12 cellular contexts compared by ENCODE assay signal in genomic region chr4:1310796-1311715, GRCh38. TPM values are rescaled to one million over a fixed set of nuclear protein-coding genes. Genes with fewer than 3 reads are reported as not detected.
A peak's percentile ranks its signal among the peaks of the same experiment; 100 is the strongest.
DNase-seq lines count a peak whose midpoint lies in the region; TF ChIP-seq lines count a peak whose summit lies in the region.
"Had no signal": no experiment of that assay in that cellular context is flagged by ENCODE, and none has a peak within 500 bp of the region (broad histone marks: within the 10 kb centered on the region; RNA-seq: fewer than 3 reads in every experiment).

No MANE protein-coding gene starts in this region.

- DNase-seq in activated CD4-positive, alpha-beta T cell treated with anti-CD3 and anti-CD28 coated beads, Interleukin-2, amount 10 ng/mL, durations not matched to agents 7 days and 5 days = peak; percentile 25
- DNase-seq in activated CD4-positive, alpha-beta T cell treated with anti-CD3 and anti-CD28 coated beads, Interleukin-2, amount 50 U/mL, for 48 hours = no peak
- DNase-seq in activated CD4-positive, alpha-beta memory T cell treated with anti-CD3 and anti-CD28 coated beads, Interleukin-2, amount 10 ng/mL, durations not matched to agents 7 days and 5 days = peak; percentile 38
- DNase-seq in endothelial cell (ENCODE audit: low spot score) (no peak), Karpas-422 (no peak), thyroid gland (no peak)
- DNase-seq in NK-92 treated with Interleukin-12 subunit alpha and Interleukin-12 subunit beta, amount 100 ng/mL, for 24 hours (lab: John Stamatoyannopoulos, UW) = no peak
- DNase-seq: cerebellar nuclear complex, MM.1S had no signal

- H3K36me3 ChIP-seq in skeletal muscle satellite cell (ENCODE audit: insufficient read depth, low read length) = peaks cover 40% of the 10 kb centered on the region
- H3K36me3 ChIP-seq in Karpas-422 (ENCODE audit: insufficient read depth, low read length) = peaks cover 14% of the 10 kb centered on the region
- peaks cover 23 to 29% of the 10 kb centered on the region in 2 donors for H3K36me3 ChIP-seq in thyroid gland

- peaks cover 72% of the 10 kb centered on the region for H3K4me1 Mint-ChIP-seq in activated CD4-positive, alpha-beta T cell treated with anti-CD3 and anti-CD28 coated beads, Interleukin-2, amount 10 ng/mL, durations not matched to agents 7 days and 5 days
- H3K4me1 Mint-ChIP-seq in activated CD4-positive, alpha-beta memory T cell treated with anti-CD3 and anti-CD28 coated beads, Interleukin-2, amount 10 ng/mL, durations not matched to agents 7 days and 5 days = peaks cover 67% of the 10 kb centered on the region
- peaks cover 21% of the 10 kb centered on the region for H3K4me1 Mint-ChIP-seq in endothelial cell (ENCODE audit: unreplicated experiment)

- H3K27ac ChIP-seq in Karpas-422 (ENCODE audit: low read length) = no peak overlapping the region
- H3K27ac ChIP-seq in thyroid gland = no peak overlapping the region
- H3K27ac ChIP-seq: A549, HL-60 had no signal

- no peaks in the 10 kb centered on the region for H3K9me3 ChIP-seq in skeletal muscle satellite cell (replicated peaks; ENCODE audit: low read length)
- H3K9me3 ChIP-seq in Karpas-422 (ENCODE audit: low read length) = no peaks in the 10 kb centered on the region
- H3K9me3 ChIP-seq in thyroid gland = no peaks in the 10 kb centered on the region
- H3K9me3 ChIP-seq: A549 had no signal

- intact Hi-C loops in thyroid gland (cut with DNase I) = no loop called here

- no peak overlapping the region for H3K9ac ChIP-seq in skeletal muscle satellite cell (ENCODE audit: low read depth, low read length)
- H3K9ac ChIP-seq in Karpas-422 (ENCODE audit: low read length) = no peak overlapping the region

- WGBS in thyroid gland, 2 donors = 83% methylated on average over 24 to 34 of the region's 52 CpGs

- no peak for TF ChIP-seq CTCF in endothelial cell (IDR thresholded peaks at IDR 0.05; ENCODE audit: unreplicated experiment)
- no peak for TF ChIP-seq CTCF in thyroid gland (IDR thresholded peaks at IDR 0.05)

- H3K79me2 ChIP-seq in Karpas-422 (ENCODE audit: low read length) = peaks cover 68% of the 10 kb centered on the region

- H3K36me3 Mint-ChIP-seq in activated CD4-positive, alpha-beta T cell treated with anti-CD3 and anti-CD28 coated beads, Interleukin-2, amount 10 ng/mL, durations not matched to agents 7 days and 5 days (ENCODE audit: low read depth) = peaks cover 48% of the 10 kb centered on the region
- peaks cover 58% of the 10 kb centered on the region for H3K36me3 Mint-ChIP-seq in activated CD4-positive, alpha-beta memory T cell treated with anti-CD3 and anti-CD28 coated beads, Interleukin-2, amount 10 ng/mL, durations not matched to agents 7 days and 5 days (ENCODE audit: low read depth)
- peaks cover 39% of the 10 kb centered on the region for H3K36me3 Mint-ChIP-seq in endothelial cell (ENCODE audit: low read depth, unreplicated experiment)

- H3K9me3 Mint-ChIP-seq in activated CD4-positive, alpha-beta T cell treated with anti-CD3 and anti-CD28 coated beads, Interleukin-2, amount 10 ng/mL, durations not matched to agents 7 days and 5 days = no peaks in the 10 kb centered on the region
- no peaks in the 10 kb centered on the region for H3K9me3 Mint-ChIP-seq in activated CD4-positive, alpha-beta memory T cell treated with anti-CD3 and anti-CD28 coated beads, Interleukin-2, amount 10 ng/mL, durations not matched to agents 7 days and 5 days
- no peaks in the 10 kb centered on the region for H3K9me3 Mint-ChIP-seq in endothelial cell (ENCODE audit: unreplicated experiment)

- peaks cover 27% of the 10 kb centered on the region for H3K4me1 ChIP-seq in skeletal muscle satellite cell (ENCODE audit: control insufficient read depth, insufficient read depth, low read length)
- H3K4me1 ChIP-seq in Karpas-422 (ENCODE audit: low read length) = peaks cover 2% of the 10 kb centered on the region
- H3K4me1 ChIP-seq in thyroid gland = peaks cover 30 to 34% of the 10 kb centered on the region in 2 donors
- H3K4me1 ChIP-seq: A549 had no signal

- H4K20me1 ChIP-seq in Karpas-422 (ENCODE audit: insufficient read depth, low read depth, low read length) = no peaks in the 10 kb centered on the region

- H3K27ac Mint-ChIP-seq in activated CD4-positive, alpha-beta T cell treated with anti-CD3 and anti-CD28 coated beads, Interleukin-2, amount 10 ng/mL, durations not matched to agents 7 days and 5 days = peak overlapping the region; percentile 82
- peak overlapping the region; percentile 58 for H3K27ac Mint-ChIP-seq in activated CD4-positive, alpha-beta memory T cell treated with anti-CD3 and anti-CD28 coated beads, Interleukin-2, amount 10 ng/mL, durations not matched to agents 7 days and 5 days
- H3K27ac Mint-ChIP-seq in endothelial cell (ENCODE audit: unreplicated experiment) = peak overlapping the region; percentile 9

- POLR2A ChIA-PET in activated CD4-positive, alpha-beta T cell treated with anti-CD3 and anti-CD28 coated beads, Interleukin-2, amount 10 ng/mL, durations not matched to agents 7 days and 5 days (lab: Charles Lee) = no interaction called here
- POLR2A ChIA-PET in activated CD4-positive, alpha-beta memory T cell treated with anti-CD3 and anti-CD28 coated beads, Interleukin-2, amount 10 ng/mL, durations not matched to agents 7 days and 5 days (lab: Charles Lee) = interaction anchor here (1.5 to 4.9 kb wide), 5 partner anchors 19 to 64 kb away, joined by 4 to 44 read pairs (median 18); partner anchors contain the start of genes MAEA and UVSSA

- no peak overlapping the region for H2AFZ ChIP-seq in Karpas-422 (ENCODE audit: low read length)

- no peaks in the 10 kb centered on the region for H3K9me2 ChIP-seq in Karpas-422 (replicated peaks; ENCODE audit: insufficient read depth, low read length)

- H3K4me3 ChIP-seq in skeletal muscle satellite cell (ENCODE audit: low read length) (peak overlapping the region; percentile 74), Karpas-422 (ENCODE audit: low read length) (no peak overlapping the region), thyroid gland (replicated peaks in 1 of 3) (no peak overlapping the region)
- H3K4me3 ChIP-seq: A549 had no signal

- H3K27me3 ChIP-seq in skeletal muscle satellite cell (ENCODE audit: control insufficient read depth, insufficient read depth, low read length) (no peaks in the 10 kb centered on the region), Karpas-422 (ENCODE audit: low read length) (no peaks in the 10 kb centered on the region), thyroid gland (no peaks in the 10 kb centered on the region)

- CTCF ChIA-PET in activated CD4-positive, alpha-beta T cell treated with anti-CD3 and anti-CD28 coated beads, Interleukin-2, amount 10 ng/mL, durations not matched to agents 7 days and 5 days (lab: Charles Lee) = interaction anchor here (0.8 to 1.5 kb wide), 2 partner anchors 19 to 44 kb away, joined by 3 read pairs; no protein-coding TSS in a partner anchor
- CTCF ChIA-PET in activated CD4-positive, alpha-beta memory T cell treated with anti-CD3 and anti-CD28 coated beads, Interleukin-2, amount 10 ng/mL, durations not matched to agents 7 days and 5 days (lab: Charles Lee) = interaction anchor here (2.0 to 3.6 kb wide), 2 partner anchors 35 to 43 kb away, joined by 7 to 16 read pairs; partner anchors contain the start of gene UVSSA

- H3K4me3 Mint-ChIP-seq in activated CD4-positive, alpha-beta T cell treated with anti-CD3 and anti-CD28 coated beads, Interleukin-2, amount 10 ng/mL, durations not matched to agents 7 days and 5 days = peak overlapping the region; percentile 29
- peak overlapping the region; percentile 30 for H3K4me3 Mint-ChIP-seq in activated CD4-positive, alpha-beta memory T cell treated with anti-CD3 and anti-CD28 coated beads, Interleukin-2, amount 10 ng/mL, durations not matched to agents 7 days and 5 days
- H3K4me3 Mint-ChIP-seq in endothelial cell (ENCODE audit: unreplicated experiment) = peak overlapping the region; percentile 56

- peak overlapping the region; percentile 96 for H3K4me2 ChIP-seq in skeletal muscle satellite cell (ENCODE audit: low read length)
- H3K4me2 ChIP-seq in Karpas-422 (ENCODE audit: low read depth, low read length, poor library complexity, severe bottlenecking) = no peak overlapping the region
- H3K4me2 ChIP-seq: A549 had no signal

- no peak for TF ChIP-seq POLR2A in thyroid gland (IDR thresholded peaks at IDR 0.05)

- H3K27me3 Mint-ChIP-seq in activated CD4-positive, alpha-beta T cell treated with anti-CD3 and anti-CD28 coated beads, Interleukin-2, amount 10 ng/mL, durations not matched to agents 7 days and 5 days = no peaks in the 10 kb centered on the region
- H3K27me3 Mint-ChIP-seq in activated CD4-positive, alpha-beta memory T cell treated with anti-CD3 and anti-CD28 coated beads, Interleukin-2, amount 10 ng/mL, durations not matched to agents 7 days and 5 days = no peaks in the 10 kb centered on the region
- H3K27me3 Mint-ChIP-seq in endothelial cell (ENCODE audit: unreplicated experiment) = peaks cover 7% of the 10 kb centered on the region

RNA-seq across cellular contexts. Expression of gene MAEA, which starts 21.4 kb away (rescaled TPM):
- total RNA-seq in activated CD4-positive, alpha-beta T cell treated with anti-CD3 and anti-CD28 coated beads, Interleukin-2, amount 10 ng/mL, durations not matched to agents 7 days and 5 days = 10 to 100 TPM; 63.8 to 69.0 TPM
- total RNA-seq in activated CD4-positive, alpha-beta memory T cell treated with anti-CD3 and anti-CD28 coated beads, Interleukin-2, amount 10 ng/mL, durations not matched to agents 7 days and 5 days = 10 to 100 TPM; 61.6 to 64.1 TPM
- total RNA-seq in endothelial cell (ENCODE audit: unreplicated experiment) (68.2 TPM), thyroid gland (10 to 100 TPM; 85.3 to 99.5 (median 87.3) TPM)
- 71.7 and 73.6 TPM in 2 replicates for total RNA-seq in skeletal muscle satellite cell (2012; rRNA removed)
- total RNA-seq in Karpas-422 (2014; rRNA removed; shearing (Covaris generic); ENCODE audit: low replicate concordance) = 31.3 and 54.0 TPM in 2 replicates

RNA-seq across cellular contexts. Expression of gene UVSSA, which starts 36.0 kb away (rescaled TPM):
- total RNA-seq in activated CD4-positive, alpha-beta T cell treated with anti-CD3 and anti-CD28 coated beads, Interleukin-2, amount 10 ng/mL, durations not matched to agents 7 days and 5 days = 10 to 100 TPM; 19.1 to 23.0 TPM
- total RNA-seq in activated CD4-positive, alpha-beta memory T cell treated with anti-CD3 and anti-CD28 coated beads, Interleukin-2, amount 10 ng/mL, durations not matched to agents 7 days and 5 days = 10 to 100 TPM; 22.2 to 22.3 TPM
- 22.1 TPM for total RNA-seq in endothelial cell (ENCODE audit: unreplicated experiment)
- 7.0 and 17.7 TPM in 2 replicates for total RNA-seq in skeletal muscle satellite cell (2012; rRNA removed)
- total RNA-seq in Karpas-422 (2014; rRNA removed; shearing (Covaris generic); ENCODE audit: low replicate concordance) = 12.4 and 16.2 TPM in 2 replicates
- 10 to 100 TPM; 16.7 to 38.7 (median 27.7) TPM for total RNA-seq in thyroid gland

Comparison
In these comparisons a context has a peak if more than half of its experiments do, and no peak if none do; other contexts are left out.
1. DNase-seq: peak in activated CD4-positive, alpha-beta T cell treated with anti-CD3 and anti-CD28 coated beads, Interleukin-2, amount 10 ng/mL, durations not matched to agents 7 days and 5 days (single experiment) and activated CD4-positive, alpha-beta memory T cell treated with anti-CD3 and anti-CD28 coated beads, Interleukin-2, amount 10 ng/mL, durations not matched to agents 7 days and 5 days (single experiment); none in activated CD4-positive, alpha-beta T cell treated with anti-CD3 and anti-CD28 coated beads, Interleukin-2, amount 50 U/mL, for 48 hours (0 of 2), endothelial cell (single experiment), Karpas-422 (single experiment), NK-92 treated with Interleukin-12 subunit alpha and Interleukin-12 subunit beta, amount 100 ng/mL, for 24 hours (single experiment) and thyroid gland (0 of 2).
2. H3K27ac Mint-ChIP-seq: peak in every context shown above with its lines; median percentile 82 in activated CD4-positive, alpha-beta T cell treated with anti-CD3 and anti-CD28 coated beads, Interleukin-2, amount 10 ng/mL, durations not matched to agents 7 days and 5 days; 58 in activated CD4-positive, alpha-beta memory T cell treated with anti-CD3 and anti-CD28 coated beads, Interleukin-2, amount 10 ng/mL, durations not matched to agents 7 days and 5 days; 9 in endothelial cell.
3. Peak in every context shown above with its lines, with median percentiles within 50 percentile points of each other: H3K4me3 Mint-ChIP-seq.